In the genomic region with DNA sequence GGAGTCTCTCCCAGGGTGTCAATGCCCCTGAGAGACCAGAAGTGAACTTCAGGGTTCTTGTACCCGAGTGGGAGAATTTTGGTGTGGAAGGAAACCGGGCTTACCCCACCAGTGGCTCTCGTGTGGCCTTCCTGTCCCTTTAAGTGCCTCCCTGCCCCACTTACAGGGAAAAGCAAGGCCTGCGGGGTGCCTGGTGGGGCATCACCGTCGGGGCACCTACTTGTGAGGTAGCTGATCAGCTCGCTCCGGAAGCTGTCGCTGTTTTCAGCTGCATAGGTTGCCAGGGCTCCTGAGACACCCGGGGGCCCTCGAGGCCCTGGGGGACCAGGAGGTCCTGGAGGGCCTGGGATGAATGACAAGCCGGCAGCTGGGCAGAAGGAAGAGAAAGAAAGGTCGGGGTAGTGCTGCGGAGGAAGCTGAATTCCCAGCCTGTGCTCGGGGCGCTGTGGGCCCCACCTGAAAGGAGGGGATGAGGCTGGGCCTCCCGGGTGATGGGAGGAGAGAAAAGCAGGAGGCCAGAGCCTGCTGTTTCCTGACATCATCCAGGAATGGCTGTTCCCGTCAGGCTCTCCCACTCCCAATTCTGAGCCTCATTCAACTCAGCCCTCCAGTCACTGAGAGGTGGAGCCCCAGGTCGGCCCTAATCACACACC, we compare ENCODE assay signal across 1 cellular context.
A peak's percentile ranks its signal among the peaks of the same experiment; 100 is the strongest.
TF ChIP-seq lines count a peak whose summit lies in the region.

No MANE protein-coding gene starts in this region.

TF ChIP-seq in HepG2, 621 proteins besides CTCF, POLR2A, EP300 and RAD21:
- TF ChIP-seq AGO2 (optimal IDR thresholded peaks at IDR 0.05; ENCODE audit: low read depth, low read length) (peak; percentile 22), ZBTB7B (CRISPR knock-in tag; IDR thresholded peaks at IDR 0.05) (no peak), SALL2 (CRISPR knock-in tag; IDR thresholded peaks at IDR 0.05) (no peak), NR0B2 (CRISPR knock-in tag; IDR thresholded peaks at IDR 0.05) (no peak)
